Comparison of ENCODE assay signal across 8 cellular contexts in the genomic region with DNA sequence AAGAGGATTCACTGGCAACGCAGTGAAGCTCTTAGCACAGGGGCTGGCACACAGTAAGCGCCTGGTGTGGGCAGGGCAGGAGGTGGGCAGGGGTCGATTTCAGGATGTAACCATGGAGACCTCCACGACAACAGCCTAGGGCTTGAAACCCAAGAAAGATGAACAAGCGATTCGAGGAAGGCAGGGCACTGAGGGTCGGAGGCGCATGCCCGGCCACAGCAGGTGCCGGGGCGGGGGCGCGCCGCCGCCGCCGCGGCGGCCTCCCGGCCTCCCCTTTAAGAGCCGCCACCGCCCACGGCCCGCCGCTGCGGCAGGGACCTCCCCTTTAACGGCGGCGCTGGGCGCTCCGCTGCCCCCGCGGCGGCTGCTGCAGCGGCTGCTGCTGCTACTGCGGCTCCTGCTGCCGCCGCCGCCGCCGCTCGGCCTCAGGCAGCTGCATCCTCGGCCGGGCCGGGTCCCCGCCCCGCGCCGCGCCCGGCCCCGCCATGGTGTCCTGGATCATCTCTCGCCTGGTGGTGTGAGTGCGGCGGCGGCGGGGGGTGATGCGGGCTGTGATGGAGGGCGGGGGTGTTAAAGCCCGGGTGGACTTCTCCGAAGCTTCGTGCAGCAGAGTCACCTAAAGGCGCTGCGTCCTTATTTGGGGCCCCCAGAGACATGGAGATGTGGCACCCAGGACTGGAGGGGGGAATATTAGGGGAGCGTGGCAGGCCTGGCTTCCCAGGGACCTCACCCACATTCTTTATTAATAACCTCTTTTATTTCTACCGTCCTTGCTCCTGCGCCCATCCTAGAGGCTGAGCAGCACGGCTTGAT. TPM values are rescaled to one million over a fixed set of nuclear protein-coding genes. Genes with fewer than 3 reads are reported as not detected.
DNase-seq lines count a peak whose midpoint lies in the region; ATAC-seq and TF ChIP-seq lines count a peak whose summit lies in the region.

A gene with protein sequence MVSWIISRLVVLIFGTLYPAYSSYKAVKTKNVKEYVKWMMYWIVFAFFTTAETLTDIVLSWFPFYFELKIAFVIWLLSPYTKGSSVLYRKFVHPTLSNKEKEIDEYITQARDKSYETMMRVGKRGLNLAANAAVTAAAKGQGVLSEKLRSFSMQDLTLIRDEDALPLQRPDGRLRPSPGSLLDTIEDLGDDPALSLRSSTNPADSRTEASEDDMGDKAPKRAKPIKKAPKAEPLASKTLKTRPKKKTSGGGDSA (plus strand): TSS at position 334 of the 813 bp plus-strand sequence. CDS start 152 bp downstream, at position 486.

- H3K27me3 Mint-ChIP-seq in CD4-positive, alpha-beta T cell = no peaks in the 10 kb centered on the region
- H3K27me3 Mint-ChIP-seq in T-helper 2 cell treated with Interferon-gamma antibody and Interleukin-4, amounts not matched to agents 5 μg/mL and 100 μg/mL, for 36 hours (ENCODE audit: low read depth) = no peaks in the 10 kb centered on the region

- H3K9me3 Mint-ChIP-seq in CD4-positive, alpha-beta T cell = no peaks in the 10 kb centered on the region
- H3K9me3 Mint-ChIP-seq in T-helper 2 cell treated with Interferon-gamma antibody and Interleukin-4, amounts not matched to agents 5 μg/mL and 100 μg/mL, for 36 hours = no peaks in the 10 kb centered on the region

- peak within 1 kb of the TSS; percentile 71 for H3K4me3 ChIP-seq in Karpas-422 (ENCODE audit: low read length)
- no peak within 1 kb of the TSS for H3K4me3 ChIP-seq in body of pancreas
- H3K4me3 ChIP-seq in iPS-15b (ENCODE audit: low read depth, low read length) = peak within 1 kb of the TSS; percentile 70
- H3K4me3 ChIP-seq in skin epidermis = peak within 1 kb of the TSS; percentile 15 to 47 (median 31)

- no peaks in the 10 kb centered on the region for H3K9me2 ChIP-seq in Karpas-422 (replicated peaks; ENCODE audit: insufficient read depth, low read length)

- peak in 8 of 10 experiments; percentile 29 to 59 (median 32) for DNase-seq in CD4-positive, alpha-beta T cell
- DNase-seq in Karpas-422 = peak; percentile 72
- peak; percentile 73 for DNase-seq in T-helper 2 cell treated with Interferon-gamma antibody and Interleukin-4, amounts not matched to agents 5 μg/mL and 100 μg/mL, for 36 hours (ENCODE audit: low spot score)
- DNase-seq in body of pancreas = peak in 3 of 4 donors; percentile 30 to 56 (median 40)
- DNase-seq in NCI-H524 treated with DMSO at 0.1 percent for 48 hours (lab: John Stamatoyannopoulos, UW) = no peak

- TF ChIP-seq CTCF in CD4-positive, alpha-beta T cell (IDR thresholded peaks at IDR 0.05) = no peak
- TF ChIP-seq CTCF in body of pancreas (IDR thresholded peaks at IDR 0.05) = peak in 2 of 7 experiments; percentile 2 to 20

- H3K36me3 Mint-ChIP-seq in CD4-positive, alpha-beta T cell (ENCODE audit: low read depth) = peaks cover 35% of the 10 kb centered on the region
- H3K36me3 Mint-ChIP-seq in T-helper 2 cell treated with Interferon-gamma antibody and Interleukin-4, amounts not matched to agents 5 μg/mL and 100 μg/mL, for 36 hours (ENCODE audit: low read depth) = peaks cover 14% of the 10 kb centered on the region

- peaks cover 22% of the 10 kb centered on the region for H3K36me3 ChIP-seq in Karpas-422 (ENCODE audit: insufficient read depth, low read length)
- H3K36me3 ChIP-seq in body of pancreas (replicated peaks in 1 of 2; ENCODE audit: insufficient read depth in 1 of 2, low read depth in 2 of 2) = peaks cover 0 to 12% of the 10 kb centered on the region in 2 donors
- H3K36me3 ChIP-seq in iPS-15b (ENCODE audit: control insufficient read depth, insufficient read depth, low read length) = peaks cover 14% of the 10 kb centered on the region

- intact Hi-C loops in CD4-positive, alpha-beta T cell (cut with DNase I, micrococcal nuclease) = no loop called here
- intact Hi-C loops in body of pancreas (cut with DNase I) = no loop called here

- H3K27me3 ChIP-seq in CD4-positive, alpha-beta T cell (ENCODE audit: control insufficient read depth, insufficient read depth, low read length) = no peaks in the 10 kb centered on the region
- H3K27me3 ChIP-seq in Karpas-422 (ENCODE audit: low read length) = no peaks in the 10 kb centered on the region
- no peaks in the 10 kb centered on the region for H3K27me3 ChIP-seq in body of pancreas
- H3K27me3 ChIP-seq in iPS-15b (ENCODE audit: control insufficient read depth, insufficient read depth, low read length) = no peaks in the 10 kb centered on the region

- POLR2A ChIA-PET in CD4-positive, alpha-beta T cell (lab: Charles Lee) = interaction anchor here (1.4 to 1.8 kb wide), 4 partner anchors 11 to 226 kb away, joined by 3 to 7 read pairs (median 4); a partner anchor contains a TSS

- H3K4me1 ChIP-seq in Karpas-422 (ENCODE audit: low read length) (peaks cover 12% of the 10 kb centered on the region), body of pancreas (peaks cover 10% of the 10 kb centered on the region), iPS-15b (ENCODE audit: control insufficient read depth, insufficient read depth, low read length) (peaks cover 7% of the 10 kb centered on the region)

- 5% methylated on average over 23 to 43 of the region's 68 CpGs for WGBS in body of pancreas, 2 donors

- H3K9ac ChIP-seq in Karpas-422 (ENCODE audit: low read length) = peak within 1 kb of the TSS; percentile 71
- H3K9ac ChIP-seq in iPS-15b (ENCODE audit: low read depth, low read length) = peak within 1 kb of the TSS; percentile 57

- H3K4me1 Mint-ChIP-seq in CD4-positive, alpha-beta T cell (ENCODE audit: low read depth) = peaks cover 17% of the 10 kb centered on the region
- H3K4me1 Mint-ChIP-seq in T-helper 2 cell treated with Interferon-gamma antibody and Interleukin-4, amounts not matched to agents 5 μg/mL and 100 μg/mL, for 36 hours (ENCODE audit: low read depth) = peaks cover 8% of the 10 kb centered on the region

- no peaks in the 10 kb centered on the region for H3K9me3 ChIP-seq in CD4-positive, alpha-beta T cell (ENCODE audit: control insufficient read depth, low read length)
- H3K9me3 ChIP-seq in Karpas-422 (ENCODE audit: low read length) = no peaks in the 10 kb centered on the region
- no peaks in the 10 kb centered on the region for H3K9me3 ChIP-seq in body of pancreas
- no peaks in the 10 kb centered on the region for H3K9me3 ChIP-seq in iPS-15b (ENCODE audit: control insufficient read depth, insufficient read depth, low read length)

- peak within 1 kb of the TSS; percentile 94 for H3K4me2 ChIP-seq in Karpas-422 (ENCODE audit: low read depth, low read length, poor library complexity, severe bottlenecking)

- TF ChIP-seq POLR2A in body of pancreas (IDR thresholded peaks at IDR 0.05) = no peak

- CTCF ChIA-PET in CD4-positive, alpha-beta T cell (lab: Charles Lee) = interaction anchor here (0.7 to 2.0 kb wide), 3 partner anchors 12 to 86 kb away, joined by 3 to 5 read pairs (median 4); a partner anchor contains a TSS

- H3K27ac ChIP-seq in CD4-positive, alpha-beta T cell (ENCODE audit: low read depth, low read length) = no peak within 1 kb of the TSS
- H3K27ac ChIP-seq in Karpas-422 (ENCODE audit: low read length) (no peak within 1 kb of the TSS), body of pancreas (no peak within 1 kb of the TSS), skin epidermis (peak within 1 kb of the TSS in 3 of 21 experiments; percentile 31 to 55 (median 34))

- H2AFZ ChIP-seq in Karpas-422 (ENCODE audit: low read length) = peak within 1 kb of the TSS; percentile 70; the same call in 1 of the 2 replicates

- peak; percentile 89 for ATAC-seq in CD4-positive, alpha-beta T cell (ENCODE audit: poor library complexity)
- ATAC-seq in GM21367 (IDR thresholded peaks at IDR 0.05; ENCODE audit: unreplicated experiment) (peak; percentile 61), body of pancreas (peak; percentile 66)

- H3K4me3 Mint-ChIP-seq in CD4-positive, alpha-beta T cell = peak within 1 kb of the TSS; percentile 88
- peak within 1 kb of the TSS; percentile 80 for H3K4me3 Mint-ChIP-seq in T-helper 2 cell treated with Interferon-gamma antibody and Interleukin-4, amounts not matched to agents 5 μg/mL and 100 μg/mL, for 36 hours

- no peak within 1 kb of the TSS for H3K27ac Mint-ChIP-seq in CD4-positive, alpha-beta T cell
- H3K27ac Mint-ChIP-seq in T-helper 2 cell treated with Interferon-gamma antibody and Interleukin-4, amounts not matched to agents 5 μg/mL and 100 μg/mL, for 36 hours = peak within 1 kb of the TSS; percentile 17

- no peaks in the 10 kb centered on the region for H3K79me2 ChIP-seq in Karpas-422 (ENCODE audit: low read length)

- peaks cover 3% of the 10 kb centered on the region; the same call in 1 of the 2 replicates for H4K20me1 ChIP-seq in Karpas-422 (ENCODE audit: insufficient read depth, low read depth, low read length)

RNA-seq across cellular contexts. Expression of the gene that starts here (rescaled TPM):
- total RNA-seq in CD4-positive, alpha-beta T cell = under 1 TPM; 0.33 to 0.34 TPM
- 1.8 and 3.1 TPM in 2 replicates for total RNA-seq in Karpas-422 (2014; rRNA removed; shearing (Covaris generic); ENCODE audit: low replicate concordance)
- total RNA-seq in body of pancreas = 10 to 100 TPM in 1 of 2 donors, 1 to 10 TPM in 1; 1.8 to 11.2 TPM

Comparison
In these comparisons a context has a peak if more than half of its experiments do, and no peak if none do; other contexts are left out.
1. Peak in DNase-seq and ATAC-seq in CD4-positive, alpha-beta T cell; RNA of the gene not detected or under 1 TPM.
2. H3K4me3 ChIP-seq: peak in Karpas-422 (single experiment), iPS-15b (single experiment) and skin epidermis (7 of 7); none in body of pancreas (0 of 2).
3. Peak in every context shown above with its lines, with median percentiles within 50 percentile points of each other: ATAC-seq.